1 cellular context compared by ENCODE assay signal in genomic region chr5:172733179-172733973, GRCh38.
TF ChIP-seq lines count a peak whose summit lies in the region.

No MANE protein-coding gene starts in this region.

TF ChIP-seq in HepG2, 621 proteins besides CTCF, POLR2A, EP300 and RAD21 (continued from another document and continues in another):
- TF ChIP-seq ZNF605 (CRISPR knock-in tag; IDR thresholded peaks at IDR 0.05) (peak; percentile 54; the same call in 1 of the 2 replicates), HES4 (CRISPR knock-in tag; IDR thresholded peaks at IDR 0.05; ENCODE audit: borderline replicate concordance) (no peak), ZBTB46 (CRISPR knock-in tag; IDR thresholded peaks at IDR 0.05; ENCODE audit: borderline replicate concordance) (no peak), ZNF574 (CRISPR knock-in tag; IDR thresholded peaks at IDR 0.05) (no peak), ZNF354B (CRISPR knock-in tag; IDR thresholded peaks at IDR 0.05) (no peak), ZNF44 (CRISPR knock-in tag; IDR thresholded peaks at IDR 0.05) (0 out of 2 replicates have a peak, but pooled peaks have one; percentile 48), SP1 (IDR thresholded peaks at IDR 0.05) (no peak), SP1 (CRISPR knock-in tag; IDR thresholded peaks at IDR 0.05) (no peak), CBFB (CRISPR knock-in tag; IDR thresholded peaks at IDR 0.05) (no peak), ZFP90 (CRISPR knock-in tag; IDR thresholded peaks at IDR 0.05; ENCODE audit: borderline replicate concordance) (peak; percentile 29; the same call in 1 of the 2 replicates), ZNF280B (CRISPR knock-in tag; IDR thresholded peaks at IDR 0.05; ENCODE audit: borderline replicate concordance) (no peak), BCL3 (CRISPR knock-in tag; IDR thresholded peaks at IDR 0.05) (0 out of 2 replicates have a peak, but pooled peaks have one; percentile 24), SYNCRIP (IDR thresholded peaks at IDR 0.05; ENCODE audit: insufficient read depth, low read depth, low read length) (no peak), POLR2G (IDR thresholded peaks at IDR 0.05; ENCODE audit: low read depth, low read length) (peak; percentile 55), TFAP4 (IDR thresholded peaks at IDR 0.05; ENCODE audit: borderline replicate concordance, low read depth) (0 out of 2 replicates have a peak, but pooled peaks have one; percentile 23), FOXK1 (CRISPR knock-in tag; IDR thresholded peaks at IDR 0.05; ENCODE audit: borderline replicate concordance, low read depth) (no peak), ZNF280D (CRISPR knock-in tag; IDR thresholded peaks at IDR 0.05) (0 out of 2 replicates have a peak, but pooled peaks have one; percentile 29), UBTF (CRISPR knock-in tag; IDR thresholded peaks at IDR 0.05) (peak; percentile 47; the same call in 1 of the 2 replicates), LCORL (IDR thresholded peaks at IDR 0.05) (no peak), LCORL (CRISPR knock-in tag; IDR thresholded peaks at IDR 0.05) (0 out of 2 replicates have a peak, but pooled peaks have one; percentile 41), ZNF431 (CRISPR knock-in tag; IDR thresholded peaks at IDR 0.05; ENCODE audit: borderline replicate concordance, low read depth) (no peak), ZNF687 (CRISPR knock-in tag; IDR thresholded peaks at IDR 0.05) (peak; percentile 91), GABPB1 (CRISPR knock-in tag; IDR thresholded peaks at IDR 0.05) (peak; percentile 26; the same call in 1 of the 2 replicates), KLF9 (CRISPR knock-in tag; IDR thresholded peaks at IDR 0.05; ENCODE audit: low read depth) (no peak), EED (CRISPR knock-in tag; IDR thresholded peaks at IDR 0.05) (0 out of 2 replicates have a peak, but pooled peaks have one; percentile 56), ZHX2 (IDR thresholded peaks at IDR 0.05; ENCODE audit: low read depth) (no peak), ZHX2 (CRISPR knock-in tag; IDR thresholded peaks at IDR 0.05; ENCODE audit: borderline replicate concordance) (no peak), ZNF816 (CRISPR knock-in tag; IDR thresholded peaks at IDR 0.05; ENCODE audit: borderline replicate concordance) (no peak), KMT2B (CRISPR knock-in tag; IDR thresholded peaks at IDR 0.05) (no peak), CEBPG (CRISPR knock-in tag; IDR thresholded peaks at IDR 0.05) (no peak)
